9 cellular contexts compared by ENCODE assay signal in genomic region chr6:116764557-116764960, GRCh38. TPM values are rescaled to one million over a fixed set of nuclear protein-coding genes. Genes with fewer than 3 reads are reported as not detected.
DNase-seq lines count a peak whose midpoint lies in the region; ATAC-seq, FAIRE-seq and TF ChIP-seq lines count a peak whose summit lies in the region.
"Had no signal": no experiment of that assay in that cellular context is flagged by ENCODE, and none has a peak within 500 bp of the region (broad histone marks: within the 10 kb centered on the region; RNA-seq: fewer than 3 reads in every experiment).

No MANE protein-coding gene starts in this region.

- H3K4me3 ChIP-seq in H7 (ENCODE audit: insufficient read depth, low read depth, low read length) = peak overlapping the region; percentile 56
- H3K4me3 ChIP-seq in bronchial epithelial cell (ENCODE audit: low read depth, low read length) = peak overlapping the region; percentile 28
- peak overlapping the region; percentile 71 to 77 (median 72) for H3K4me3 ChIP-seq in skeletal muscle tissue (ENCODE audit: low read length in 3 of 3)
- H3K4me3 ChIP-seq: SK-N-MC had no signal

- H3K4me1 ChIP-seq in skeletal muscle tissue (ENCODE audit: control insufficient read depth in 3 of 3, insufficient read depth in 3 of 3, low read length in 3 of 3) = peaks cover 5 to 10% (median 6%) of the 10 kb centered on the region in 3 donors

- FAIRE-seq in bronchial epithelial cell (lab: Jason Lieb, UNC) (no peak), GM19239 (lab: Jason Lieb, UNC) (no peak)

- H3K9me3 ChIP-seq in skeletal muscle tissue (ENCODE audit: control insufficient read depth in 3 of 3, low read length in 3 of 3) = no peaks in the 10 kb centered on the region

- peaks cover 35% of the 10 kb centered on the region for H3K27me3 ChIP-seq in H7 (ENCODE audit: control insufficient read depth, insufficient read depth, low read length)
- peaks cover 13% of the 10 kb centered on the region for H3K27me3 ChIP-seq in bronchial epithelial cell (ENCODE audit: control insufficient read depth, insufficient read depth, low read length)
- peaks cover 19 to 23% (median 22%) of the 10 kb centered on the region in 3 donors for H3K27me3 ChIP-seq in skeletal muscle tissue (ENCODE audit: control insufficient read depth in 3 of 3, insufficient read depth in 3 of 3, low read length in 3 of 3)

- no peak for TF ChIP-seq CTCF in bronchial epithelial cell (IDR thresholded peaks at IDR 0.05; ENCODE audit: insufficient read depth, low read length, severe bottlenecking)

- H3K27ac ChIP-seq in skeletal muscle tissue (ENCODE audit: low read depth, low read length) = peak overlapping the region; percentile 21
- H3K27ac ChIP-seq: SK-N-MC had no signal

- no peaks in the 10 kb centered on the region for H3K36me3 ChIP-seq in H7 (replicated peaks; ENCODE audit: control insufficient read depth, insufficient read depth, low read length)
- no peaks in the 10 kb centered on the region for H3K36me3 ChIP-seq in bronchial epithelial cell (ENCODE audit: control insufficient read depth, insufficient read depth, low read length)
- no peaks in the 10 kb centered on the region for H3K36me3 ChIP-seq in skeletal muscle tissue (ENCODE audit: control insufficient read depth in 3 of 3, insufficient read depth in 3 of 3, low read length in 3 of 3)

- peak; percentile 68 for DNase-seq in H7
- no peak for DNase-seq in bronchial epithelial cell (ENCODE audit: low read depth)
- DNase-seq in iris pigment epithelial cell (ENCODE audit: low read depth) = peak; percentile 1
- DNase-seq in GM19239 (ENCODE audit: insufficient read length, low spot score) = no peak
- DNase-seq in ecto neural progenitor cell (ENCODE audit: low spot score) = no peak

- ATAC-seq in GM21576 (IDR thresholded peaks at IDR 0.05; ENCODE audit: unreplicated experiment) = no peak
- ATAC-seq in GM18909 (IDR thresholded peaks at IDR 0.05; ENCODE audit: poor library complexity, unreplicated experiment) = no peak

- peak overlapping the region in 2 of 3 donors; percentile 13 to 75 for H3K9ac ChIP-seq in skeletal muscle tissue (ENCODE audit: low read depth in 1 of 3, low read length in 3 of 3)

RNA-seq across cellular contexts. Expression of gene FAM162B, which starts 1.0 kb away (rescaled TPM):
- 1.5 and 1.6 TPM in 2 replicates for total RNA-seq in H7 (2014; rRNA removed; shearing (Covaris generic))
- total RNA-seq in bronchial epithelial cell = not detected in 2 replicates
- total RNA-seq in skeletal muscle tissue = 4.7 TPM

Comparison
In these comparisons a context has a peak if more than half of its experiments do, and no peak if none do; other contexts are left out.
1. DNase-seq: peak in H7 (single experiment) and iris pigment epithelial cell (single experiment); none in bronchial epithelial cell (single experiment), GM19239 (single experiment) and ecto neural progenitor cell (single experiment).
2. Peak in every context shown above with its lines, with median percentiles within 50 percentile points of each other: H3K4me3 ChIP-seq.